ENCODE assay signal across 1 cellular context in the genomic region with DNA sequence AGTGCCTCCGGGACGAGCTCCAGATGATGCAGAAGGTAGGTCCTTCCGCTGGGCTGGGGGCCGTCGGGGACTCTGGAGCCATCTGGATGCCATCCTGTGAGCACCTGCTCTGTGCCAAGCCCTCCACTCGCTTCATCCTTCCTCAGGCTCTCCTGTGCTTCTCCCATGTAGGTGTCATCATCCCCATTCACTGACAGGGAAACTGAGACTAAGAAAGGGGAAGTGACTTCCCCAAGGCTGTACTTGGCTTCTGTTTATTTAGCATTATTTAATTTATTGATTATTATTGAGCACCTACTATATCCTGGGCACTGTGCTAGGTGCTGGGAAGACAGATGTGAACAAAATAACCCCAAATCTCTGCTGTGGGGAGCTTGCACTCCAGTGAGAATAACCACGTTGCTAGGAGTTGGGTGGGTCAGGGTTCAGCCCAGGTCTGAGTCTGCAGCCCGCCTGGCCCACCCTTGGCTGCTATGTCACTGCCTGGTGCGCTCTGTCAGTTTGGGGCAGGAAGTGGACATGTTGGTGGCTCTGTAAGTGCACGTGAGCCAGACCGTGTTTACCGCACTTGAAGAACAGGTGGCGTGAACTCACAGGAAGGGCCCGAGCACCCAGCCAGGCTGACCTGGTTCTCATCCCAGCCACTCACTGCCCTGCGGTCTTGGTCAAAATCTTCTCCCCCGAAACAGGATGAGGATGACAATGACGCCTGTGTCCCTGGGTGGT.
TF ChIP-seq lines count a peak whose summit lies in the region.

No MANE protein-coding gene starts in this region.

TF ChIP-seq in K562, 482 proteins besides CTCF, POLR2A, EP300 and RAD21:
- no peak for TF ChIP-seq HIVEP1 (CRISPR knock-in tag; IDR thresholded peaks at IDR 0.05)
- TF ChIP-seq SPI1 (IDR thresholded peaks at IDR 0.05; ENCODE audit: borderline replicate concordance, low read depth, low read length), result peak; percentile 41; the same call in 1 of the 2 replicates
- no peak for TF ChIP-seq ZNF592 (IDR thresholded peaks at IDR 0.05)
TF ChIP-seq in K562: peak in this region for 1.
